22 cellular contexts compared by ENCODE assay signal in the genomic region with DNA sequence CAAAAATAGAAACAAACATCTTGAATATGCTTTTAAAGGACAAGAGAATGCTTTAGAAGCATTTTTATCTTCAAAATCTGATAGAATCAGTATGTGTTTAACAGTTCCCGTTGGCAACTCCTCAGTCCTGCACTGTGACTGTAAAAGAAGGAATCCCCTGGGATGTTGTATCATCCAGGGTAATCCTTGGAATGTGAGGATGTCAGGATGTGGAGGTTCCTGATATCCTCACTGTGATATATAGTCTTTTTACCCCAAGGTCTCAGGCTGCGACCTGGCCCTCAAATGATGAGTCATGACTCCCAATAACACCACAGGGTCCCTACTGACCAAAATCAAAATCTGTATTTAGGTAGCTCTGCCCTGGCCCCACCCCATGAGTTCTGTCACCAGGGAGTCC. TPM values are rescaled to one million over a fixed set of nuclear protein-coding genes. Genes with fewer than 3 reads are reported as not detected.
DNase-seq lines count a peak whose midpoint lies in the region; ATAC-seq, FAIRE-seq and TF ChIP-seq lines count a peak whose summit lies in the region.
"Had no signal": no experiment of that assay in that cellular context is flagged by ENCODE, and none has a peak within 500 bp of the region (broad histone marks: within the 10 kb centered on the region; RNA-seq: fewer than 3 reads in every experiment).

No MANE protein-coding gene starts in this region.

- H3K36me3 Mint-ChIP-seq in GM23338 (ENCODE audit: low read depth), result no peaks in the 10 kb centered on the region
- H3K36me3 Mint-ChIP-seq: CD4-positive, CD25-positive, alpha-beta regulatory T cell had no signal

- H4K91ac ChIP-seq in H1 (replicated peaks; ENCODE audit: insufficient read length, low read length), result no peak overlapping the region

- no peak overlapping the region for H3K14ac ChIP-seq in H1 (ENCODE audit: insufficient read length)

- H2BK20ac ChIP-seq in H1 (ENCODE audit: low read length), result no peak overlapping the region

- no peaks in the 10 kb centered on the region for H4K20me1 ChIP-seq in GM23338 (replicated peaks; ENCODE audit: insufficient read depth)
- no peaks in the 10 kb centered on the region for H4K20me1 ChIP-seq in H1 (replicated peaks in 1 of 2; ENCODE audit: control insufficient read depth in 1 of 2, insufficient read depth in 2 of 2, low read length in 2 of 2)

- H3K9me3 ChIP-seq in H1 (ENCODE audit: insufficient read depth in 2 of 2, low read depth in 1 of 2, low read length in 1 of 2) (no peaks in the 10 kb centered on the region), upper lobe of left lung (no peaks in the 10 kb centered on the region)
- H3K9me3 ChIP-seq: Peyer's patch had no signal

- H3K36me3 ChIP-seq in GM23338 (ENCODE audit: insufficient read depth), result no peaks in the 10 kb centered on the region
- H3K36me3 ChIP-seq in H1 (ENCODE audit: control insufficient read depth in 2 of 4, insufficient read depth in 4 of 4, low read length in 3 of 4), result no peaks in the 10 kb centered on the region
- H3K36me3 ChIP-seq in mesendoderm (ENCODE audit: control insufficient read depth, insufficient read depth, low read length), result no peaks in the 10 kb centered on the region
- no peaks in the 10 kb centered on the region for H3K36me3 ChIP-seq in upper lobe of left lung
- H3K36me3 ChIP-seq: Peyer's patch had no signal

- H3K79me1 ChIP-seq in H1 (ENCODE audit: low read depth, low read length) (no peaks in the 10 kb centered on the region), mesendoderm (ENCODE audit: low read length) (no peaks in the 10 kb centered on the region)

- H3K9me3 Mint-ChIP-seq in GM23338, result no peaks in the 10 kb centered on the region

- peak overlapping the region; percentile 47 for H3K27ac Mint-ChIP-seq in GM23338
- H3K27ac Mint-ChIP-seq: CD4-positive, CD25-positive, alpha-beta regulatory T cell had no signal

- TF ChIP-seq CTCF in GM23338 (conservative IDR thresholded peaks at IDR 0.05; ENCODE audit: low read depth in 2 of 2), result no peak
- TF ChIP-seq CTCF in H1 (IDR thresholded peaks at IDR 0.05; ENCODE audit: control extremely low read depth in 1 of 3, insufficient read depth in 1 of 3, low read depth in 1 of 3, low read length in 3 of 3), result no peak
- no peak for TF ChIP-seq CTCF in upper lobe of left lung (IDR thresholded peaks at IDR 0.05)

- peak; percentile 58 for FAIRE-seq in H1 (lab: Jason Lieb, UNC)
- FAIRE-seq: GM12892, H54 had no signal

- H3K18ac ChIP-seq in H1 (ENCODE audit: extremely low read depth, low read length), result no peak overlapping the region
- H3K18ac ChIP-seq in mesendoderm (ENCODE audit: low read length), result no peak overlapping the region

- H3K4me1 Mint-ChIP-seq in GM23338, result peaks cover 17% of the 10 kb centered on the region
- H3K4me1 Mint-ChIP-seq: CD4-positive, CD25-positive, alpha-beta regulatory T cell had no signal

- H3K4ac ChIP-seq in H1 (replicated peaks; ENCODE audit: insufficient read length, low read depth, low read length), result no peak overlapping the region
- no peak overlapping the region for H3K4ac ChIP-seq in mesendoderm (ENCODE audit: low read depth, low read length)

- H3K27me3 Mint-ChIP-seq in GM23338 (ENCODE audit: insufficient read depth, low read depth, poor library complexity), result no peaks in the 10 kb centered on the region
- H3K27me3 Mint-ChIP-seq: CD4-positive, CD25-positive, alpha-beta regulatory T cell had no signal

- H3K23me2 ChIP-seq in H1 (ENCODE audit: low read depth, low read length), result no peaks in the 10 kb centered on the region

- no peak overlapping the region for H3K4me3 Mint-ChIP-seq in GM23338
- H3K4me3 Mint-ChIP-seq: CD4-positive, CD25-positive, alpha-beta regulatory T cell had no signal

- H4K5ac ChIP-seq in H1 (ENCODE audit: insufficient read length, low read depth, low read length) (no peak overlapping the region), mesendoderm (ENCODE audit: low read length) (no peak overlapping the region)

- TF ChIP-seq EP300 in H1 (IDR thresholded peaks at IDR 0.05; ENCODE audit: borderline replicate concordance in 1 of 2, low read depth in 2 of 2, low read length in 2 of 2), result no peak
- no peak for TF ChIP-seq EP300 in upper lobe of left lung (IDR thresholded peaks at IDR 0.05)

- WGBS in H1 (ENCODE audit: extremely low coverage in 1 of 2, insufficient coverage in 1 of 2, insufficient read length in 1 of 2, insufficient replicate concordance in 2 of 2, low coverage in 1 of 2, low lambda C conversion rate in 2 of 2, missing lambda C conversion rate in 1 of 2), 2 experiments, result 54% methylated on average over 2 of the region's 2 CpGs; no CpG with 5 or more reads in 1 of the 2 experiments
- no CpG with 5 or more reads among the region's 2 CpGs for WGBS in mesendoderm (ENCODE audit: extremely low coverage, insufficient coverage, low lambda C conversion rate)
- 25 to 61% methylated on average over 1 to 2 of the region's 2 CpGs for WGBS in upper lobe of left lung, 2 donors

- CTCF ChIA-PET in H1 (lab: Charles Lee; ENCODE audit: partially characterized antibody), result interaction anchor here (0.8 kb wide), 1 partner anchor 15 kb away, joined by 3 read pairs; no protein-coding TSS in a partner anchor

- POLR2A ChIA-PET in H1 (lab: Charles Lee; ENCODE audit: partially characterized antibody), result no interaction called here

- no peak overlapping the region for H2AK5ac ChIP-seq in H1 (ENCODE audit: low read depth, low read length)
- no peak overlapping the region for H2AK5ac ChIP-seq in mesendoderm (ENCODE audit: low read length)

- H2AFZ ChIP-seq in GM23338 (no peak overlapping the region), H1 (ENCODE audit: low read length) (no peak overlapping the region)

- H3K27me3 ChIP-seq in GM23338 (ENCODE audit: insufficient read depth), result no peaks in the 10 kb centered on the region
- no peaks in the 10 kb centered on the region for H3K27me3 ChIP-seq in H1 (replicated peaks in 1 of 4; ENCODE audit: control insufficient read depth in 3 of 4, extremely low read depth in 1 of 4, insufficient read depth in 3 of 4, low read length in 3 of 4)
- no peaks in the 10 kb centered on the region for H3K27me3 ChIP-seq in mesendoderm (ENCODE audit: insufficient read depth, low read length, poor library complexity)
- no peaks in the 10 kb centered on the region for H3K27me3 ChIP-seq in upper lobe of left lung
- H3K27me3 ChIP-seq: Peyer's patch had no signal

- H3K4me3 ChIP-seq in GM23338, result no peak overlapping the region
- no peak overlapping the region for H3K4me3 ChIP-seq in H1 (ENCODE audit: extremely low read depth in 1 of 4, insufficient read depth in 2 of 4, low read depth in 3 of 4, low read length in 4 of 4)
- no peak overlapping the region for H3K4me3 ChIP-seq in mesendoderm (ENCODE audit: low read length)
- no peak overlapping the region for H3K4me3 ChIP-seq in upper lobe of left lung
- H3K4me3 ChIP-seq: Peyer's patch had no signal

- no peaks in the 10 kb centered on the region for H3F3A ChIP-seq in GM23338 (replicated peaks; ENCODE audit: low read depth)

- H3K4me2 ChIP-seq in GM23338 (no peak overlapping the region), H1 (ENCODE audit: insufficient read depth in 1 of 2, low read depth in 2 of 2, low read length in 2 of 2) (no peak overlapping the region), mesendoderm (ENCODE audit: low read length) (no peak overlapping the region)

- H2BK120ac ChIP-seq in H1 (replicated peaks; ENCODE audit: low read depth, low read length) (no peak overlapping the region), mesendoderm (ENCODE audit: low read depth, low read length) (no peak overlapping the region)

- no peak for TF ChIP-seq RAD21 in H1 (IDR thresholded peaks at IDR 0.05 in 1 of 2, conservative IDR thresholded peaks at IDR 0.05 in 1 of 2; ENCODE audit: low read depth in 2 of 2, low read length in 2 of 2)

- H3K9ac ChIP-seq in H1 (replicated peaks in 1 of 4; ENCODE audit: extremely low read depth in 1 of 4, low read depth in 3 of 4, low read length in 3 of 4) (no peak overlapping the region), mesendoderm (ENCODE audit: low read length) (no peak overlapping the region)

- DNase-seq in EH (ENCODE audit: low read depth), result peak; percentile 4
- DNase-seq in GM23338 (ENCODE audit: low spot score), result no peak
- no peak for DNase-seq in H1 (ENCODE audit: low read depth in 1 of 2, low spot score in 2 of 2)
- DNase-seq in mesendoderm, result peak; percentile 87
- DNase-seq in T-helper 2 cell, result no peak
- DNase-seq in AG08395 (ENCODE audit: low spot score), result no peak
- no peak for DNase-seq in upper lobe of left lung
- no peak for DNase-seq in NCI-H2029 (lab: John Stamatoyannopoulos, UW)
- DNase-seq: CD4-positive, CD25-positive, alpha-beta regulatory T cell; COR-L47; DMS79; Karpas-422; NCI-H1436; NCI-H187 treated with DMSO at 0.1 percent for 48 hours; NCI-H510A; NK-92 treated with Interleukin-12 subunit alpha and Interleukin-12 subunit beta, amount 100 ng/mL, for 24 hours; Peyer's patch had no signal

- H2BK5ac ChIP-seq in H1 (ENCODE audit: low read depth, low read length), result no peak overlapping the region
- H2BK5ac ChIP-seq in mesendoderm (ENCODE audit: low read length), result no peak overlapping the region

- H3K27ac ChIP-seq in GM23338 (ENCODE audit: low read depth) (no peak overlapping the region), H1 (ENCODE audit: low read depth, low read length) (no peak overlapping the region), mesendoderm (ENCODE audit: low read depth, low read length) (no peak overlapping the region), upper lobe of left lung (no peak overlapping the region)
- H3K27ac ChIP-seq: Peyer's patch had no signal

- H3K56ac ChIP-seq in H1 (replicated peaks; ENCODE audit: insufficient read length, low read depth, low read length) (no peak overlapping the region), mesendoderm (ENCODE audit: low read length) (no peak overlapping the region)

- H2BK12ac ChIP-seq in H1 (ENCODE audit: low read depth, low read length), result no peak overlapping the region

- TF ChIP-seq POLR2A in H1 (IDR thresholded peaks at IDR 0.05; ENCODE audit: control extremely low read depth in 1 of 2, low read depth in 2 of 2, low read length in 2 of 2), result no peak
- no peak for TF ChIP-seq POLR2A in upper lobe of left lung (IDR thresholded peaks at IDR 0.05)

- H2BK15ac ChIP-seq in H1 (ENCODE audit: low read length) (no peak overlapping the region), mesendoderm (replicated peaks; ENCODE audit: low read depth) (no peak overlapping the region)

- no peaks in the 10 kb centered on the region for H3K9me2 ChIP-seq in GM23338 (ENCODE audit: insufficient read depth)

- H3K4me1 ChIP-seq in GM23338 (ENCODE audit: insufficient read depth) (no peaks in the 10 kb centered on the region), H1 (replicated peaks in 1 of 4; ENCODE audit: control insufficient read depth in 3 of 4, insufficient read depth in 4 of 4, low read length in 3 of 4) (peaks cover 0 to 3% (median 0%) of the 10 kb centered on the region in 4 experiments; a peak in 1 of 7 replicates), mesendoderm (ENCODE audit: control insufficient read depth, low read depth, low read length) (no peaks in the 10 kb centered on the region), upper lobe of left lung (no peaks in the 10 kb centered on the region)
- H3K4me1 ChIP-seq: Peyer's patch had no signal

- no peak overlapping the region for H3K23ac ChIP-seq in H1 (ENCODE audit: insufficient read length)
- H3K23ac ChIP-seq in mesendoderm (ENCODE audit: low read length), result no peak overlapping the region

- ATAC-seq in GM23338 (peak; percentile 48; the same call in 2 of the 3 replicates), upper lobe of left lung (ENCODE audit: low FRiP score in 2 of 2) (no peak)

- H4K8ac ChIP-seq in H1 (ENCODE audit: extremely low read depth, insufficient read depth, low read length), result no peak overlapping the region
- H4K8ac ChIP-seq in mesendoderm (ENCODE audit: low read depth, low read length), result no peak overlapping the region

- H3K79me2 ChIP-seq in GM23338 (replicated peaks; ENCODE audit: insufficient read depth) (no peaks in the 10 kb centered on the region), H1 (ENCODE audit: control insufficient read depth in 1 of 2, insufficient read depth in 2 of 2, low read length in 2 of 2) (no peaks in the 10 kb centered on the region), mesendoderm (ENCODE audit: control insufficient read depth, insufficient read depth, low read length) (no peaks in the 10 kb centered on the region)

RNA-seq across cellular contexts. Expression of a gene that starts 53.2 kb away (rescaled TPM):
- total RNA-seq in GM23338 (2014; rRNA removed; shearing (Covaris generic)), result 1.5 and 1.9 TPM in 2 replicates
- polyA plus RNA-seq in GM23338 (2016; fragmentation: Nextera tagmentation; extraction: Ambion mirVana), result 0.63 and 1.9 TPM in 2 replicates
- 2.4 and 3.3 TPM in 2 replicates for total RNA-seq in H1 (2021; fragmentation: NEBNext Ultra II Directional; extraction: Animal tissue kit (Norgen Biotek cat#: 25700))
- polyA plus RNA-seq in H1 (2011; rRNA removed), result 0.53 and 0.60 TPM in 2 replicates
- 0.63 TPM for polyA plus RNA-seq in H1 (2011; cell fraction: cytosol; rRNA removed)
- 2.6 TPM for polyA plus RNA-seq in H1 (2011; cell fraction: nucleus; rRNA removed)
- polyA plus RNA-seq in H1 (2012, experiment 1 of 2), result 1.0 to 1.4 TPM (median 1.1 TPM) in 4 replicates
- polyA plus RNA-seq in H1 (2012, experiment 2 of 2), result 0.34 TPM
- 1.1 TPM for polyA plus RNA-seq in H1 (2013, experiment 1 of 2)
- polyA plus RNA-seq in H1 (2013, experiment 2 of 2), result 0.90 TPM
- polyA minus RNA-seq in H1 (2011; rRNA and poly(A)+ RNA removed), result 4.6 and 5.0 TPM in 2 replicates
- polyA minus RNA-seq in H1 (2011; cell fraction: cytosol; rRNA and poly(A)+ RNA removed), result 2.6 TPM
- 4.6 TPM for polyA minus RNA-seq in H1 (2011; cell fraction: nucleus; rRNA and poly(A)+ RNA removed)
- polyA plus RNA-seq in mesendoderm (2013, experiment 1 of 2), result 2.1 TPM
- 3.2 TPM for polyA plus RNA-seq in mesendoderm (2013, experiment 2 of 2)
- 1 to 10 TPM in 3 of 6 donors, under 1 TPM in 3; 0.61 to 2.2 (median 1.4) TPM for total RNA-seq in upper lobe of left lung
- total RNA-seq: CD4-positive, CD25-positive, alpha-beta regulatory T cell; G401; MCF 10A had no signal
- polyA plus RNA-seq: BJ; CD4-positive, CD25-positive, alpha-beta regulatory T cell had no signal

Comparison
In these comparisons a context has a peak if more than half of its experiments do, and no peak if none do; other contexts are left out.
1. DNase-seq: peak in EH (single experiment) and mesendoderm (single experiment); none in GM23338 (single experiment), H1 (0 of 2), T-helper 2 cell (0 of 5), AG08395 (single experiment), upper lobe of left lung (0 of 2) and NCI-H2029 (single experiment).